Comparison of ENCODE assay signal across 8 cellular contexts in genomic region chr13:30466358-30466714, GRCh38. TPM values are rescaled to one million over a fixed set of nuclear protein-coding genes. Genes with fewer than 3 reads are reported as not detected.
DNase-seq lines count a peak whose midpoint lies in the region; ATAC-seq and TF ChIP-seq lines count a peak whose summit lies in the region.

No MANE protein-coding gene starts in this region.

- ATAC-seq in GM21360 (IDR thresholded peaks at IDR 0.05; ENCODE audit: unreplicated experiment), result peak; percentile 7
- no peak for ATAC-seq in GM18517 (IDR thresholded peaks at IDR 0.05; ENCODE audit: unreplicated experiment)

- peak overlapping the region; percentile 52 for H3K4me3 ChIP-seq in AG04450 (ENCODE audit: low read depth, low read length)
- H3K4me3 ChIP-seq in iPS-11a (ENCODE audit: low read depth, low read length), result peak overlapping the region; percentile 76

- POLR2A ChIA-PET in AG04450 (lab: Yijun Ruan, JAX), result interaction anchor here (0.7 to 2.5 kb wide), 7 partner anchors 144 to 620 kb away, joined by 3 to 18 read pairs (median 5); partner anchors contain the start of genes KATNAL1 and USPL1
- POLR2A ChIA-PET in GM10248 (lab: Yijun Ruan, JAX), result no interaction called here

- CTCF ChIA-PET in AG04450 (lab: Charles Lee) (interaction anchor here (1.3 kb wide), 1 partner anchor 578 kb away, joined by 6 read pairs; no protein-coding TSS in a partner anchor), GM10248 (lab: Yijun Ruan, JAX) (no interaction called here)

- no peak for TF ChIP-seq CTCF in AG04450 (IDR thresholded peaks at IDR 0.05; ENCODE audit: low read depth, low read length)
- no peak for TF ChIP-seq CTCF in GM10248 (IDR thresholded peaks at IDR 0.05; ENCODE audit: control extremely low read depth, extremely low read depth, low read depth, missing control alignments)

- no peaks in the 10 kb centered on the region for H3K27me3 ChIP-seq in AG04450 (ENCODE audit: control insufficient read depth, insufficient read depth, low read length)

- peak overlapping the region; percentile 84 for H3K27ac ChIP-seq in AG04450 (ENCODE audit: low read depth, low read length)

- DNase-seq in AG04450 (ENCODE audit: low read depth, low spot score), result no peak
- DNase-seq in SW480 (ENCODE audit: low spot score), result peak; percentile 39
- no peak for DNase-seq in retina
- DNase-seq in GM10248 (ENCODE audit: extremely low spot score), result no peak
- no peak for DNase-seq in activated effector memory CD4-positive, alpha-beta T cell treated with Interleukin-2 at 50 U/mL for 16 hours

- H3K9me3 ChIP-seq in AG04450 (ENCODE audit: control insufficient read depth, insufficient read depth, low read length), result no peaks in the 10 kb centered on the region

RNA-seq across cellular contexts. Expression of gene HMGB1, which starts 0.6 kb away (rescaled TPM):
- polyA plus RNA-seq in AG04450 (2011; rRNA removed), result 186 and 223 TPM in 2 replicates
- polyA minus RNA-seq in AG04450 (2011; rRNA and poly(A)+ RNA removed), result 32.6 and 53.5 TPM in 2 replicates

RNA-seq across cellular contexts. Expression of gene UBE2L5, which starts 44.0 kb away (rescaled TPM):
- polyA plus RNA-seq in AG04450 (2011; rRNA removed), result 0.56 and 0.81 TPM in 2 replicates
- not detected in 2 replicates for polyA minus RNA-seq in AG04450 (2011; rRNA and poly(A)+ RNA removed)
